ENCODE assay signal across 14 cellular contexts in genomic region chr7:128835790-128836641, GRCh38. TPM values are rescaled to one million over a fixed set of nuclear protein-coding genes. Genes with fewer than 3 reads are reported as not detected.
DNase-seq lines count a peak whose midpoint lies in the region; ATAC-seq, FAIRE-seq and TF ChIP-seq lines count a peak whose summit lies in the region.
"Had no signal": no experiment of that assay in that cellular context is flagged by ENCODE, and none has a peak within 500 bp of the region (broad histone marks: within the 10 kb centered on the region; RNA-seq: fewer than 3 reads in every experiment).

No MANE protein-coding gene starts in this region.

- no peak overlapping the region for H3K27ac Mint-ChIP-seq in stimulated activated naive CD8-positive, alpha-beta T cell treated with anti-CD3 and anti-CD28 coated beads, Interleukin-15, amount 100 ng/mL, for 72 hours
- H3K27ac Mint-ChIP-seq: activated naive CD8-positive, alpha-beta T cell treated with anti-CD3 and anti-CD28 coated beads, Interleukin-2, amount 50 U/mL, for 24 hours had no signal

- in situ Hi-C loops in K562 (cut with MboI): no loop called here

- H3K27ac ChIP-seq in K562 (ENCODE audit: extremely low read depth, low read depth, low read length): no peak overlapping the region
- H3K27ac ChIP-seq in right cardiac atrium (ENCODE audit: low read length): peak overlapping the region; percentile 19
- H3K27ac ChIP-seq: BLaER1 treated with 17β-estradiol and CSF1 and Interleukin-3, amounts not matched to agents 10 nM and 100 nM had no signal

- no peak overlapping the region for H3K4me3 Mint-ChIP-seq in stimulated activated naive CD8-positive, alpha-beta T cell treated with anti-CD3 and anti-CD28 coated beads, Interleukin-15, amount 100 ng/mL, for 72 hours
- H3K4me3 Mint-ChIP-seq: activated naive CD8-positive, alpha-beta T cell treated with anti-CD3 and anti-CD28 coated beads, Interleukin-2, amount 50 U/mL, for 24 hours had no signal

- no peaks in the 10 kb centered on the region for H3K27me3 ChIP-seq in K562 (ENCODE audit: control insufficient read depth in 2 of 2, insufficient read depth in 2 of 2, low read length in 2 of 2)
- H3K27me3 ChIP-seq in right cardiac atrium (ENCODE audit: control insufficient read depth, insufficient read depth): no peaks in the 10 kb centered on the region

- no peak for TF ChIP-seq CTCF in K562 (IDR thresholded peaks at IDR 0.05 in 2 of 3, conservative IDR thresholded peaks at IDR 0.05 in 1 of 3; ENCODE audit: insufficient read depth in 2 of 3, low read depth in 1 of 3, low read length in 3 of 3)

- no peaks in the 10 kb centered on the region for H3K9me3 Mint-ChIP-seq in stimulated activated naive CD8-positive, alpha-beta T cell treated with anti-CD3 and anti-CD28 coated beads, Interleukin-15, amount 100 ng/mL, for 72 hours
- H3K9me3 Mint-ChIP-seq: activated naive CD8-positive, alpha-beta T cell treated with anti-CD3 and anti-CD28 coated beads, Interleukin-2, amount 50 U/mL, for 24 hours had no signal

- no peak for TF ChIP-seq EP300 in K562 (IDR thresholded peaks at IDR 0.05; ENCODE audit: low read length)

- H3K4me3 ChIP-seq in K562 (no peak overlapping the region), right cardiac atrium (ENCODE audit: low read length) (no peak overlapping the region)
- H3K4me3 ChIP-seq: BLaER1 treated with 17β-estradiol and CSF1 and Interleukin-3, amounts not matched to agents 10 nM and 100 nM; smooth muscle cell had no signal

- no peak for TF ChIP-seq RAD21 in K562 (CRISPR knock-in tag; conservative IDR thresholded peaks at IDR 0.05 in 1 of 2, IDR thresholded peaks at IDR 0.05 in 1 of 2)

- 0 out of 2 replicates have a peak, but pooled peaks cover 4% of the 10 kb centered on the region for H4K20me1 ChIP-seq in K562 (replicated peaks; ENCODE audit: control insufficient read depth, insufficient read depth, low read length)

- no peaks in the 10 kb centered on the region for H3K9me1 ChIP-seq in K562 (ENCODE audit: control insufficient read depth, insufficient read depth, low read length)

- no peak for ATAC-seq in K562
- no peak for ATAC-seq in right cardiac atrium
- ATAC-seq in HG03135 (IDR thresholded peaks at IDR 0.05; ENCODE audit: unreplicated experiment): no peak
- ATAC-seq in stimulated activated naive CD8-positive, alpha-beta T cell treated with anti-CD3 and anti-CD28 coated beads, Interleukin-15, amount 100 ng/mL, for 72 hours: no peak
- ATAC-seq: activated naive CD8-positive, alpha-beta T cell treated with anti-CD3 and anti-CD28 coated beads, Interleukin-2, amount 50 U/mL, for 24 hours had no signal

- CTCF ChIA-PET in K562 (lab: Yijun Ruan, JAX; ENCODE audit: low intra/inter-chr PET ratio): no interaction called here

- WGBS in K562 (ENCODE audit: insufficient coverage, low coverage, missing lambda C conversion rate): 90% methylated on average over 14 of the region's 14 CpGs
- 66% methylated on average over 14 of the region's 14 CpGs for WGBS in right cardiac atrium

- no peak overlapping the region for H2AFZ ChIP-seq in K562 (ENCODE audit: low read depth, low read length)

- H3K27me3 Mint-ChIP-seq in stimulated activated naive CD8-positive, alpha-beta T cell treated with anti-CD3 and anti-CD28 coated beads, Interleukin-15, amount 100 ng/mL, for 72 hours: peaks cover 26% of the 10 kb centered on the region

- no peak for FAIRE-seq in K562 (lab: Jason Lieb, UNC)
- FAIRE-seq in HTR-8/SVneo (lab: Jason Lieb, UNC): no peak

- POLR2A ChIA-PET in K562 (lab: Yijun Ruan, JAX): interaction anchor here (0.6 to 1.8 kb wide), 14 partner anchors 8 to 138 kb away, joined by 3 to 7 read pairs (median 4); partner anchors contain the start of gene ATP6V1F

- no TSS peak for BruUV-seq in K562 (replicated peaks; lab: Mats Ljungman, UMichigan)

- DNase-seq in EH (ENCODE audit: low read depth) (peak; percentile 65), K562 (ENCODE audit: extremely low read depth in 1 of 4, low spot score in 3 of 4) (no peak), right cardiac atrium (peak in 1 of 3 donors; percentile 64), putamen (ENCODE audit: low spot score) (peak; percentile 69), HTR-8/SVneo (ENCODE audit: insufficient read length, low spot score) (no peak)
- no peak for DNase-seq in activated CD4-positive, CD25-positive, alpha-beta regulatory T cell (lab: John Stamatoyannopoulos, UW)
- DNase-seq in stimulated activated naive CD8-positive, alpha-beta T cell treated with anti-CD3 and anti-CD28 coated beads, Interleukin-15, amount 100 ng/mL, for 72 hours: no peak
- DNase-seq: activated CD8-positive, alpha-beta memory T cell treated with anti-CD3 and anti-CD28 coated beads, Interleukin-2, amount 50 U/mL, for 48 hours; activated naive CD8-positive, alpha-beta T cell treated with anti-CD3 and anti-CD28 coated beads, Interleukin-2, amount 50 U/mL, for 24 hours; NCI-H1105; SHP77 had no signal

- peaks cover 31% of the 10 kb centered on the region for H3K4me1 Mint-ChIP-seq in stimulated activated naive CD8-positive, alpha-beta T cell treated with anti-CD3 and anti-CD28 coated beads, Interleukin-15, amount 100 ng/mL, for 72 hours

- peak overlapping the region in 1 of 2 experiments; percentile 54; a peak in 2 of 4 replicates for H3K9ac ChIP-seq in K562 (ENCODE audit: insufficient read depth in 1 of 2, low read depth in 2 of 2, low read length in 2 of 2)
- H3K9ac ChIP-seq: BLaER1 treated with 17β-estradiol and CSF1 and Interleukin-3, amounts not matched to agents 10 nM and 100 nM had no signal

- no peaks in the 10 kb centered on the region for H3K9me3 ChIP-seq in K562 (replicated peaks; ENCODE audit: control insufficient read depth, insufficient read depth, low read depth, low read length)
- H3K9me3 ChIP-seq in right cardiac atrium (ENCODE audit: control insufficient read depth, low read length): no peaks in the 10 kb centered on the region
- H3K9me3 ChIP-seq: BLaER1 treated with 17β-estradiol and CSF1 and Interleukin-3, amounts not matched to agents 10 nM and 100 nM had no signal

- intact Hi-C loops in K562 (cut with micrococcal nuclease) (no loop called here), right cardiac atrium (cut with DNase I) (no loop called here)

- peaks cover 82% of the 10 kb centered on the region; the same call in 2 of the 3 replicates for H3K36me3 ChIP-seq in K562 (ENCODE audit: control insufficient read depth, insufficient read depth, low read length)
- H3K36me3 ChIP-seq: BLaER1 treated with 17β-estradiol and CSF1 and Interleukin-3, amounts not matched to agents 10 nM and 100 nM had no signal

- H3K4me1 ChIP-seq in K562 (replicated peaks in 1 of 2; ENCODE audit: control insufficient read depth in 2 of 2, insufficient read depth in 2 of 2, low read length in 2 of 2) (peaks cover 16 to 68% of the 10 kb centered on the region in 2 experiments), right cardiac atrium (ENCODE audit: control insufficient read depth, insufficient read depth, low read length) (no peaks in the 10 kb centered on the region)

- peaks cover 38% of the 10 kb centered on the region for H3K79me2 ChIP-seq in K562 (ENCODE audit: control insufficient read depth, insufficient read depth, low read length)

- H3K4me2 ChIP-seq in K562 (ENCODE audit: insufficient read depth, low read length): no peak overlapping the region
- H3K4me2 ChIP-seq: BLaER1 treated with 17β-estradiol and CSF1 and Interleukin-3, amounts not matched to agents 10 nM and 100 nM; smooth muscle cell had no signal

- no peak for TF ChIP-seq POLR2A in K562 (conservative IDR thresholded peaks at IDR 0.05)

RNA-seq across cellular contexts. Expression of gene FLNC, which starts 5.8 kb away (rescaled TPM):
- total RNA-seq in K562 (2011; cell fraction: chromatin; rRNA removed; ENCODE audit: low replicate concordance): 62.5 and 206 TPM in 2 replicates
- total RNA-seq in K562 (2011; cell fraction: nucleolus; rRNA removed): 132 and 134 TPM in 2 replicates
- total RNA-seq in K562 (2011; cell fraction: nucleoplasm; rRNA removed): 72.1 and 81.0 TPM in 2 replicates
- total RNA-seq in K562 (2014; rRNA removed) (60.7 and 94.5 TPM in 2 replicates), K562 (2014; rRNA removed; fragmentation: Illumina TruSeq; extraction: Trizol) (11.4 and 18.2 TPM in 2 replicates), K562 (2015; rRNA removed; fragmentation: Illumina TruSeq; extraction: Trizol) (28.8 and 33.3 TPM in 2 replicates), K562 (2021) (148 and 155 TPM in 2 replicates), right cardiac atrium (100 to 1,000 TPM; 244 to 358 (median 285) TPM)
- polyA plus RNA-seq in K562 (2011; rRNA removed) (10.3 and 11.4 TPM in 2 replicates), K562 (2014; fragmentation: Illumina TruSeq; extraction: Trizol) (32.8 and 55.3 TPM in 2 replicates), K562 (2014; fragmentation: Nextera tagmentation; extraction: Ambion mirVana) (1 to 10 TPM in 1 of 2 experiments, under 1 TPM in 1; 0.90 to 1.1 TPM), K562 (2014; rRNA removed) (29.0 and 34.7 TPM in 2 replicates), right cardiac atrium (216 TPM)
- polyA plus RNA-seq in K562 (2011; cell fraction: cytosol; rRNA removed): 11.4 and 26.8 TPM in 2 replicates
- polyA plus RNA-seq in K562 (2011; cell fraction: nucleus; rRNA removed): 58.5 and 126 TPM in 2 replicates
- 66.6 and 106 TPM in 2 replicates for polyA plus RNA-seq in K562 (2012)
- 15.1 and 41.9 TPM in 2 replicates for polyA minus RNA-seq in K562 (2011; rRNA and poly(A)+ RNA removed)
- 127 and 146 TPM in 2 replicates for polyA minus RNA-seq in K562 (2011; cell fraction: cytosol; rRNA and poly(A)+ RNA removed)
- 53.1 and 53.6 TPM in 2 replicates for polyA minus RNA-seq in K562 (2011; cell fraction: nucleus; rRNA and poly(A)+ RNA removed)

RNA-seq across cellular contexts. Expression of gene ATP6V1F, which starts 26.6 kb away (rescaled TPM):
- total RNA-seq in K562 (2011; cell fraction: chromatin; rRNA removed; ENCODE audit: low replicate concordance): 21.6 and 54.5 TPM in 2 replicates
- 72.7 and 74.7 TPM in 2 replicates for total RNA-seq in K562 (2011; cell fraction: nucleolus; rRNA removed)
- total RNA-seq in K562 (2011; cell fraction: nucleoplasm; rRNA removed): 70.9 and 89.2 TPM in 2 replicates
- total RNA-seq in K562 (2014; rRNA removed) (265 and 341 TPM in 2 replicates), K562 (2014; rRNA removed; fragmentation: Illumina TruSeq; extraction: Trizol) (174 and 206 TPM in 2 replicates), K562 (2015; rRNA removed; fragmentation: Illumina TruSeq; extraction: Trizol) (332 and 336 TPM in 2 replicates), K562 (2021) (378 and 393 TPM in 2 replicates), right cardiac atrium (100 to 1,000 TPM; 127 to 139 (median 134) TPM)
- polyA plus RNA-seq in K562 (2011; rRNA removed) (507 and 542 TPM in 2 replicates), K562 (2014; fragmentation: Illumina TruSeq; extraction: Trizol) (604 and 714 TPM in 2 replicates), K562 (2014; fragmentation: Nextera tagmentation; extraction: Ambion mirVana) (1,000 to 10,000 TPM in 1 of 2 experiments, 100 to 1,000 TPM in 1; 733 to 1,123 TPM), K562 (2014; rRNA removed) (568 and 645 TPM in 2 replicates), right cardiac atrium (224 TPM)
- polyA plus RNA-seq in K562 (2011; cell fraction: cytosol; rRNA removed): 869 and 1,641 TPM in 2 replicates
- polyA plus RNA-seq in K562 (2011; cell fraction: nucleus; rRNA removed): 256 and 267 TPM in 2 replicates
- 454 and 820 TPM in 2 replicates for polyA plus RNA-seq in K562 (2012)
- 83.2 and 101 TPM in 2 replicates for polyA minus RNA-seq in K562 (2011; rRNA and poly(A)+ RNA removed)
- 93.9 and 97.2 TPM in 2 replicates for polyA minus RNA-seq in K562 (2011; cell fraction: cytosol; rRNA and poly(A)+ RNA removed)
- 35.3 and 68.5 TPM in 2 replicates for polyA minus RNA-seq in K562 (2011; cell fraction: nucleus; rRNA and poly(A)+ RNA removed)

RNA-seq across cellular contexts. Expression of gene CCDC136, which starts 44.2 kb away (rescaled TPM):
- 153 and 165 TPM in 2 replicates for total RNA-seq in K562 (2011; cell fraction: chromatin; rRNA removed; ENCODE audit: low replicate concordance)
- total RNA-seq in K562 (2011; cell fraction: nucleolus; rRNA removed): 88.4 and 89.7 TPM in 2 replicates
- total RNA-seq in K562 (2011; cell fraction: nucleoplasm; rRNA removed): 120 and 159 TPM in 2 replicates
- 17.0 and 23.5 TPM in 2 replicates for total RNA-seq in K562 (2014; rRNA removed)
- total RNA-seq in K562 (2014; rRNA removed; fragmentation: Illumina TruSeq; extraction: Trizol): 15.3 and 18.8 TPM in 2 replicates
- 27.6 and 28.7 TPM in 2 replicates for total RNA-seq in K562 (2015; rRNA removed; fragmentation: Illumina TruSeq; extraction: Trizol)
- total RNA-seq in K562 (2021): 23.7 and 26.5 TPM in 2 replicates
- 40.2 and 45.0 TPM in 2 replicates for polyA plus RNA-seq in K562 (2011; rRNA removed)
- 12.2 and 20.3 TPM in 2 replicates for polyA plus RNA-seq in K562 (2011; cell fraction: cytosol; rRNA removed)
- 165 and 172 TPM in 2 replicates for polyA plus RNA-seq in K562 (2011; cell fraction: nucleus; rRNA removed)
- polyA plus RNA-seq in K562 (2012): 30.6 and 53.3 TPM in 2 replicates
- polyA plus RNA-seq in K562 (2014; fragmentation: Illumina TruSeq; extraction: Trizol): 23.5 and 26.9 TPM in 2 replicates
- 1 to 10 TPM; 2.4 TPM for polyA plus RNA-seq in K562 (2014; fragmentation: Nextera tagmentation; extraction: Ambion mirVana)
- 34.8 and 40.8 TPM in 2 replicates for polyA plus RNA-seq in K562 (2014; rRNA removed)
- 31.9 and 36.9 TPM in 2 replicates for polyA minus RNA-seq in K562 (2011; rRNA and poly(A)+ RNA removed)
- polyA minus RNA-seq in K562 (2011; cell fraction: cytosol; rRNA and poly(A)+ RNA removed): 9.3 and 17.3 TPM in 2 replicates
- 47.4 and 54.8 TPM in 2 replicates for polyA minus RNA-seq in K562 (2011; cell fraction: nucleus; rRNA and poly(A)+ RNA removed)
- total RNA-seq in right cardiac atrium: 1 to 10 TPM; 2.5 to 6.9 (median 5.4) TPM
- 5.7 TPM for polyA plus RNA-seq in right cardiac atrium

Comparison
In these comparisons a context has a peak if more than half of its experiments do, and no peak if none do; other contexts are left out.
1. DNase-seq: peak in EH (single experiment) and putamen (single experiment); none in K562 (0 of 4), HTR-8/SVneo (single experiment), activated CD4-positive, CD25-positive, alpha-beta regulatory T cell (0 of 4) and stimulated activated naive CD8-positive, alpha-beta T cell treated with anti-CD3 and anti-CD28 coated beads, Interleukin-15, amount 100 ng/mL, for 72 hours (0 of 2).